In genomic region chr6:142845143-142845571, GRCh38 we compare ENCODE assay signal across 8 cellular contexts.
DNase-seq lines count a peak whose midpoint lies in the region; ATAC-seq and TF ChIP-seq lines count a peak whose summit lies in the region.

No MANE protein-coding gene starts in this region.

- no peak overlapping the region for H2AFZ ChIP-seq in SU-DHL-6 (ENCODE audit: low read depth, low read length, severe bottlenecking)

- no peaks in the 10 kb centered on the region for H3K27me3 ChIP-seq in SU-DHL-6 (ENCODE audit: low read length)
- H3K27me3 ChIP-seq in iPS-18a (ENCODE audit: control insufficient read depth, insufficient read depth, low read length), result no peaks in the 10 kb centered on the region
- no peaks in the 10 kb centered on the region for H3K27me3 ChIP-seq in suprapubic skin

- no peak for TF ChIP-seq POLR2A in suprapubic skin (IDR thresholded peaks at IDR 0.05)

- H3K36me3 ChIP-seq in SU-DHL-6 (ENCODE audit: low read length) (no peaks in the 10 kb centered on the region), iPS-18a (ENCODE audit: control insufficient read depth, low read depth, low read length) (no peaks in the 10 kb centered on the region), suprapubic skin (no peaks in the 10 kb centered on the region)

- peak overlapping the region; percentile 32 for H3K4me3 ChIP-seq in SU-DHL-6 (ENCODE audit: insufficient read depth, low read length, poor library complexity, severe bottlenecking)
- peak overlapping the region; percentile 32 for H3K4me3 ChIP-seq in iPS-18a (ENCODE audit: low read length)
- peak overlapping the region; percentile 36 for H3K4me3 ChIP-seq in suprapubic skin

- TF ChIP-seq EP300 in suprapubic skin (IDR thresholded peaks at IDR 0.05), result no peak

- peaks cover 42% of the 10 kb centered on the region for H3K4me1 ChIP-seq in iPS-18a (ENCODE audit: control insufficient read depth, low read depth, low read length)
- H3K4me1 ChIP-seq in suprapubic skin, result peaks cover 70% of the 10 kb centered on the region

- H3K9me3 ChIP-seq in SU-DHL-6 (ENCODE audit: insufficient read depth, low read length), result no peaks in the 10 kb centered on the region
- H3K9me3 ChIP-seq in iPS-18a (ENCODE audit: control insufficient read depth, low read depth, low read length), result no peaks in the 10 kb centered on the region
- no peaks in the 10 kb centered on the region for H3K9me3 ChIP-seq in suprapubic skin

- H3K9me2 ChIP-seq in SU-DHL-6 (replicated peaks; ENCODE audit: insufficient read depth, low read length), result no peaks in the 10 kb centered on the region

- peak; percentile 31 for DNase-seq in DMS53 (lab: John Stamatoyannopoulos, UW)
- no peak for DNase-seq in DMS53 treated with DMSO at 0.1 percent for 48 hours (lab: John Stamatoyannopoulos, UW; ENCODE audit: unreplicated experiment)
- no peak for DNase-seq in suprapubic skin (ENCODE audit: low spot score in 2 of 2)
- DNase-seq in mesenteric fat pad (ENCODE audit: low spot score), result no peak
- DNase-seq in NCI-H2081 treated with DMSO at 0.1 percent for 48 hours (lab: John Stamatoyannopoulos, UW), result no peak

- ATAC-seq in HG02852 (IDR thresholded peaks at IDR 0.05; ENCODE audit: unreplicated experiment), result peak; percentile 39

- TF ChIP-seq CTCF in SU-DHL-6 (IDR thresholded peaks at IDR 0.05; ENCODE audit: insufficient read depth, low read length, poor library complexity, severe bottlenecking) (no peak), suprapubic skin (IDR thresholded peaks at IDR 0.05) (no peak)

- H3K9ac ChIP-seq in SU-DHL-6 (ENCODE audit: low read length) (peak overlapping the region; percentile 36), iPS-18a (ENCODE audit: low read length) (no peak overlapping the region)

- 0 out of 2 replicates have a peak, but pooled peaks cover 9% of the 10 kb centered on the region for H3F3A ChIP-seq in SU-DHL-6 (ENCODE audit: insufficient read depth)

- peak overlapping the region; percentile 79 for H3K4me2 ChIP-seq in SU-DHL-6 (ENCODE audit: low read depth, low read length, poor library complexity, severe bottlenecking)

- no peaks in the 10 kb centered on the region for H3K79me2 ChIP-seq in SU-DHL-6 (ENCODE audit: insufficient read depth, low read length)

- 49% methylated on average over 2 of the region's 2 CpGs for WGBS in suprapubic skin

- H3K27ac ChIP-seq in SU-DHL-6 (ENCODE audit: low read depth, low read length) (peak overlapping the region; percentile 4; the same call in 1 of the 2 replicates), iPS-18a (ENCODE audit: low read length) (no peak overlapping the region), suprapubic skin (peak overlapping the region; percentile 86)

- no peaks in the 10 kb centered on the region for H4K20me1 ChIP-seq in SU-DHL-6 (ENCODE audit: low read depth, low read length)
